16 cellular contexts compared by ENCODE assay signal in the genomic region with DNA sequence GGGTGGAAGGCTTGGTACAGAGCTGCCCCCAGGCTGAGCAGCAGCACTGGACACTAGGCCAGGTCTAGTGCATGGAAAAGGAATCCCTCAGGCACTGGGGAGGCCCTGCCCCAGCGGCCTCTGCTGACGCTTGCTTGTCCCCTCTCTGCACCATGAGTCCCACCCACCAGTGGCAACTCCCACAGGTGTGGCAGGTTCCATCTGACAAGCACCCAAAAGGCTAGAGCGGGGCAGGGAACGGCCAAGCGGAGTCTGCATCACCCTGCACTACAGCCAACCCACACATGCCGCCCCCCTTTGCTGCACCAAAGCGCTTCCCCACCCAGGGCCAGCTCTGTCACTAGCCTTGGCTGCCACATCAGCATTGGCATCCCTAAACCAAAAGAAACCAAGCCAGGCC.
DNase-seq lines count a peak whose midpoint lies in the region; ATAC-seq and TF ChIP-seq lines count a peak whose summit lies in the region.
"Had no signal": no experiment of that assay in that cellular context is flagged by ENCODE, and none has a peak within 500 bp of the region (broad histone marks: within the 10 kb centered on the region; RNA-seq: fewer than 3 reads in every experiment).

No MANE protein-coding gene starts in this region.

- TF ChIP-seq CTCF in right atrium auricular region (IDR thresholded peaks at IDR 0.05) = no peak
- TF ChIP-seq CTCF in brain (conservative IDR thresholded peaks at IDR 0.05) = no peak
- TF ChIP-seq CTCF in neural progenitor cell (IDR thresholded peaks at IDR 0.05) = no peak
- TF ChIP-seq CTCF in GM23338 (conservative IDR thresholded peaks at IDR 0.05; ENCODE audit: low read depth in 2 of 2) = no peak

- no peaks in the 10 kb centered on the region for H3K27me3 ChIP-seq in right atrium auricular region
- H3K27me3 ChIP-seq in neural progenitor cell = no peaks in the 10 kb centered on the region
- no peaks in the 10 kb centered on the region for H3K27me3 ChIP-seq in GM23338 (ENCODE audit: insufficient read depth)

- no peak overlapping the region for H3K4me2 ChIP-seq in neural progenitor cell
- no peak overlapping the region for H3K4me2 ChIP-seq in GM23338

- H3K36me3 Mint-ChIP-seq in brain (peaks cover 26% of the 10 kb centered on the region), neural progenitor cell (peaks cover 28% of the 10 kb centered on the region), GM23338 (ENCODE audit: low read depth) (peaks cover 3% of the 10 kb centered on the region; the same call in 2 of the 3 replicates)
- H3K36me3 Mint-ChIP-seq: CD8-positive, alpha-beta T cell had no signal

- H3K9me3 ChIP-seq in right atrium auricular region (no peaks in the 10 kb centered on the region), neural progenitor cell (ENCODE audit: low read depth) (no peaks in the 10 kb centered on the region)

- H3K4me3 Mint-ChIP-seq in brain (no peak overlapping the region), neural progenitor cell (no peak overlapping the region), GM23338 (no peak overlapping the region)
- H3K4me3 Mint-ChIP-seq: CD14-positive monocyte; CD8-positive, alpha-beta T cell had no signal

- H3F3A ChIP-seq in neural progenitor cell (ENCODE audit: low read depth) (no peaks in the 10 kb centered on the region), GM23338 (replicated peaks; ENCODE audit: low read depth) (no peaks in the 10 kb centered on the region)

- H3K9me3 Mint-ChIP-seq in brain = peaks cover 0 to 9% (median 0%) of the 10 kb centered on the region in 5 experiments
- H3K9me3 Mint-ChIP-seq in neural progenitor cell = no peaks in the 10 kb centered on the region
- no peaks in the 10 kb centered on the region; the same call in 2 of the 3 replicates for H3K9me3 Mint-ChIP-seq in GM23338
- H3K9me3 Mint-ChIP-seq: CD14-positive monocyte; CD8-positive, alpha-beta T cell had no signal

- H3K36me3 ChIP-seq in right atrium auricular region (no peaks in the 10 kb centered on the region), neural progenitor cell (no peaks in the 10 kb centered on the region), GM23338 (ENCODE audit: insufficient read depth) (no peaks in the 10 kb centered on the region)

- H3K27ac ChIP-seq in right atrium auricular region (no peak overlapping the region), neural progenitor cell (no peak overlapping the region), temporal lobe (ENCODE audit: low read depth, low read length) (peak overlapping the region; percentile 39), GM23338 (ENCODE audit: low read depth) (no peak overlapping the region)
- H3K27ac ChIP-seq: 22Rv1 had no signal

- H4K20me1 ChIP-seq in neural progenitor cell (ENCODE audit: low read depth) = peaks cover 30% of the 10 kb centered on the region
- H4K20me1 ChIP-seq in GM23338 (replicated peaks; ENCODE audit: insufficient read depth) = no peaks in the 10 kb centered on the region; the same call in 1 of the 2 replicates

- H3K4me1 ChIP-seq in right atrium auricular region (peaks cover 0 to 5% of the 10 kb centered on the region in 2 donors), neural progenitor cell (peaks cover 8% of the 10 kb centered on the region), GM23338 (ENCODE audit: insufficient read depth) (no peaks in the 10 kb centered on the region)

- peak; percentile 60 for DNase-seq in Right ventricle myocardium inferior (ENCODE audit: missing footprints)
- DNase-seq in right atrium auricular region (ENCODE audit: low spot score) = no peak
- no peak for DNase-seq in neural progenitor cell (ENCODE audit: low spot score)
- DNase-seq in medulla oblongata (ENCODE audit: extremely low spot score) = no peak
- DNase-seq in GM19240 (ENCODE audit: insufficient read length, low spot score) = no peak
- DNase-seq in GM23338 (ENCODE audit: low spot score) = no peak
- DNase-seq: CD8-positive, alpha-beta T cell; COR-L47; DMS153; DMS79 treated with DMSO at 0.1 percent for 48 hours; EL had no signal

- H3K9ac ChIP-seq in neural progenitor cell = no peak overlapping the region

- H2AFZ ChIP-seq in neural progenitor cell (replicated peaks) (no peak overlapping the region), GM23338 (no peak overlapping the region)

- peaks cover 7% of the 10 kb centered on the region for H3K79me2 ChIP-seq in neural progenitor cell (ENCODE audit: low read depth)
- 0 out of 2 replicates have a peak, but pooled peaks cover 8% of the 10 kb centered on the region for H3K79me2 ChIP-seq in GM23338 (replicated peaks; ENCODE audit: insufficient read depth)

- intact Hi-C loops in Right ventricle myocardium inferior (cut with DNase I) = no loop called here

- no peak overlapping the region for H3K4me3 ChIP-seq in right atrium auricular region
- H3K4me3 ChIP-seq in neural progenitor cell = no peak overlapping the region
- no peak overlapping the region for H3K4me3 ChIP-seq in GM23338

- no peaks in the 10 kb centered on the region for H3K9me2 ChIP-seq in GM23338 (ENCODE audit: insufficient read depth)

- peaks cover 7% of the 10 kb centered on the region for H3K27me3 Mint-ChIP-seq in brain
- peaks cover 5% of the 10 kb centered on the region for H3K27me3 Mint-ChIP-seq in neural progenitor cell (ENCODE audit: insufficient read depth, low read depth)
- H3K27me3 Mint-ChIP-seq in GM23338 (ENCODE audit: insufficient read depth, low read depth, poor library complexity) = no peaks in the 10 kb centered on the region

- peak overlapping the region in 4 of 5 experiments; percentile 73 to 93 (median 80) for H3K27ac Mint-ChIP-seq in brain
- H3K27ac Mint-ChIP-seq in neural progenitor cell = peak overlapping the region; percentile 85
- H3K27ac Mint-ChIP-seq in GM23338 = no peak overlapping the region
- H3K27ac Mint-ChIP-seq: CD8-positive, alpha-beta T cell had no signal

- no peak for ATAC-seq in Right ventricle myocardium inferior
- no peak for ATAC-seq in GM23338
- ATAC-seq: CD8-positive, alpha-beta T cell; HCT116 had no signal

- H3K4me1 Mint-ChIP-seq in brain (peaks cover 83% of the 10 kb centered on the region), neural progenitor cell (peaks cover 45% of the 10 kb centered on the region), GM23338 (peaks cover 9% of the 10 kb centered on the region)

TF ChIP-seq in GM23338, 12 proteins besides CTCF, POLR2A, EP300 and RAD21:
- TF ChIP-seq, protein P1, sequence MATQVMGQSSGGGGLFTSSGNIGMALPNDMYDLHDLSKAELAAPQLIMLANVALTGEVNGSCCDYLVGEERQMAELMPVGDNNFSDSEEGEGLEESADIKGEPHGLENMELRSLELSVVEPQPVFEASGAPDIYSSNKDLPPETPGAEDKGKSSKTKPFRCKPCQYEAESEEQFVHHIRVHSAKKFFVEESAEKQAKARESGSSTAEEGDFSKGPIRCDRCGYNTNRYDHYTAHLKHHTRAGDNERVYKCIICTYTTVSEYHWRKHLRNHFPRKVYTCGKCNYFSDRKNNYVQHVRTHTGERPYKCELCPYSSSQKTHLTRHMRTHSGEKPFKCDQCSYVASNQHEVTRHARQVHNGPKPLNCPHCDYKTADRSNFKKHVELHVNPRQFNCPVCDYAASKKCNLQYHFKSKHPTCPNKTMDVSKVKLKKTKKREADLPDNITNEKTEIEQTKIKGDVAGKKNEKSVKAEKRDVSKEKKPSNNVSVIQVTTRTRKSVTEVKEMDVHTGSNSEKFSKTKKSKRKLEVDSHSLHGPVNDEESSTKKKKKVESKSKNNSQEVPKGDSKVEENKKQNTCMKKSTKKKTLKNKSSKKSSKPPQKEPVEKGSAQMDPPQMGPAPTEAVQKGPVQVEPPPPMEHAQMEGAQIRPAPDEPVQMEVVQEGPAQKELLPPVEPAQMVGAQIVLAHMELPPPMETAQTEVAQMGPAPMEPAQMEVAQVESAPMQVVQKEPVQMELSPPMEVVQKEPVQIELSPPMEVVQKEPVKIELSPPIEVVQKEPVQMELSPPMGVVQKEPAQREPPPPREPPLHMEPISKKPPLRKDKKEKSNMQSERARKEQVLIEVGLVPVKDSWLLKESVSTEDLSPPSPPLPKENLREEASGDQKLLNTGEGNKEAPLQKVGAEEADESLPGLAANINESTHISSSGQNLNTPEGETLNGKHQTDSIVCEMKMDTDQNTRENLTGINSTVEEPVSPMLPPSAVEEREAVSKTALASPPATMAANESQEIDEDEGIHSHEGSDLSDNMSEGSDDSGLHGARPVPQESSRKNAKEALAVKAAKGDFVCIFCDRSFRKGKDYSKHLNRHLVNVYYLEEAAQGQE (IDR thresholded peaks at IDR 0.05; ENCODE audit: unreplicated experiment) = no peak
- TF ChIP-seq, protein P2, sequence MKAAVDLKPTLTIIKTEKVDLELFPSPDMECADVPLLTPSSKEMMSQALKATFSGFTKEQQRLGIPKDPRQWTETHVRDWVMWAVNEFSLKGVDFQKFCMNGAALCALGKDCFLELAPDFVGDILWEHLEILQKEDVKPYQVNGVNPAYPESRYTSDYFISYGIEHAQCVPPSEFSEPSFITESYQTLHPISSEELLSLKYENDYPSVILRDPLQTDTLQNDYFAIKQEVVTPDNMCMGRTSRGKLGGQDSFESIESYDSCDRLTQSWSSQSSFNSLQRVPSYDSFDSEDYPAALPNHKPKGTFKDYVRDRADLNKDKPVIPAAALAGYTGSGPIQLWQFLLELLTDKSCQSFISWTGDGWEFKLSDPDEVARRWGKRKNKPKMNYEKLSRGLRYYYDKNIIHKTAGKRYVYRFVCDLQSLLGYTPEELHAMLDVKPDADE (IDR thresholded peaks at IDR 0.05) = no peak
- TF ChIP-seq ZNF331 (CRISPR knock-in tag; IDR thresholded peaks at IDR 0.05; ENCODE audit: low read depth) (no peak), CREB1 (CRISPR knock-in tag; IDR thresholded peaks at IDR 0.05; ENCODE audit: low read depth) (no peak)
